ENCODE assay signal across 9 cellular contexts in the genomic region with DNA sequence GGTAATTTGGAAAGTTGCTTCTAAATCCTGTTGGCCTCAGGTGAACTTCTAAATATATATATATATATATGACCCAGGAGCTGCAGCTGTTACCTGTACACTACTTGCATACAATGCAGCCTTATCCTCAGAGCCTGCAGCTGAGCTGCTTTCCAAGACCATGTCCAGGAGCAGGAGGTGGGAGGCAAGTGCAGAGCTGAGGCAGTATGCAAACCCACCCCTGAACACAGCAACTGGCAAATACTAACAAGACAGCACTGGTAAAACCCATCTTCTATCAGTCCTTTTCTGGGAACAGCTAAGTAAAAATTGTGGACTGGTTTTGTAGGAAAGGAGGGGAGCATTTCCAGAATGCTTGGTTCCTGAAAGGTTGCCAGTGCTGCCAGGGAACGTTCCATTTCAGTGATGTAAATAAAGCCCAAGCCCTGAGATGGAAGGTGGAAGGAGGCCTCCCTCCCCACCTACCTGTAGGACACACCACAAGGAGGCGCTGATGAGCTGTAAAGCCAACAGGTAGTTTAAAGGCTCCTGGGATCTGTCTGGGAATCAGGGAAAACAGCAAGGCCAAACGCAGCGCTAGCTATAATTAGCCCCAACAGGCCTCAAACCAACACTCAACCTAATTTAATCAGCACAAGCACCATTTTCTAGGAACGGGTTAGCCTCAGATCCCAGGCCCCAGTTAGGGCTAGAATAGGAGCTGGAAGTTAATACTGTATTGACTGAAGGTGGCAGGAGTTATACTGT.
DNase-seq lines count a peak whose midpoint lies in the region; ATAC-seq and TF ChIP-seq lines count a peak whose summit lies in the region.
"Had no signal": no experiment of that assay in that cellular context is flagged by ENCODE, and none has a peak within 500 bp of the region (broad histone marks: within the 10 kb centered on the region; RNA-seq: fewer than 3 reads in every experiment).

No MANE protein-coding gene starts in this region.

- no peaks in the 10 kb centered on the region for H3K27me3 Mint-ChIP-seq in GM23338 (ENCODE audit: insufficient read depth, low read depth, poor library complexity)
- no peaks in the 10 kb centered on the region for H3K27me3 Mint-ChIP-seq in activated naive CD8-positive, alpha-beta T cell treated with anti-CD3 and anti-CD28 coated beads, Interleukin-2, amount 50 U/mL, for 24 hours

- no peaks in the 10 kb centered on the region for H3K36me3 Mint-ChIP-seq in GM23338 (ENCODE audit: low read depth)
- H3K36me3 Mint-ChIP-seq in activated naive CD8-positive, alpha-beta T cell treated with anti-CD3 and anti-CD28 coated beads, Interleukin-2, amount 50 U/mL, for 24 hours (ENCODE audit: low read depth): no peaks in the 10 kb centered on the region

- peak; percentile 88 for DNase-seq in Caki2 (ENCODE audit: low read depth)
- peak; percentile 97 for DNase-seq in GM23338 (ENCODE audit: low spot score)
- DNase-seq in NCI-H128 (lab: John Stamatoyannopoulos, UW; ENCODE audit: unreplicated experiment): peak; percentile 68
- peak; percentile 49 to 79 for DNase-seq in SW 1271 (lab: John Stamatoyannopoulos, UW)
- peak; percentile 84 for DNase-seq in activated naive CD8-positive, alpha-beta T cell treated with anti-CD3 and anti-CD28 coated beads, Interleukin-2, amount 50 U/mL, for 24 hours
- DNase-seq in heart left ventricle: peak; percentile 88 to 96 (median 89)
- DNase-seq in putamen (ENCODE audit: low spot score): peak; percentile 47
- DNase-seq in uterus: peak; percentile 87 to 91

- H3K4me1 ChIP-seq in GM23338 (ENCODE audit: insufficient read depth) (peaks cover 5% of the 10 kb centered on the region; the same call in 1 of the 2 replicates), heart left ventricle (peaks cover 0 to 56% (median 23%) of the 10 kb centered on the region in 12 donors), uterus (peaks cover 0 to 4% of the 10 kb centered on the region in 2 donors)

- H3K36me3 ChIP-seq in GM23338 (ENCODE audit: insufficient read depth) (no peaks in the 10 kb centered on the region), heart left ventricle (peaks cover 0 to 14% (median 6%) of the 10 kb centered on the region in 9 donors), uterus (no peaks in the 10 kb centered on the region)

- H3K27me3 ChIP-seq in GM23338 (ENCODE audit: insufficient read depth) (no peaks in the 10 kb centered on the region), heart left ventricle (no peaks in the 10 kb centered on the region), uterus (no peaks in the 10 kb centered on the region)

- ATAC-seq in GM23338 (peak; percentile 99), heart left ventricle (peak; percentile 94 to 96 (median 94))
- ATAC-seq in activated naive CD8-positive, alpha-beta T cell treated with anti-CD3 and anti-CD28 coated beads, Interleukin-2, amount 50 U/mL, for 24 hours: peak; percentile 51

- H3K4me2 ChIP-seq in GM23338: no peak overlapping the region

- H4K20me1 ChIP-seq in GM23338 (replicated peaks; ENCODE audit: insufficient read depth): no peaks in the 10 kb centered on the region

- H3K9me3 Mint-ChIP-seq in GM23338: no peaks in the 10 kb centered on the region
- H3K9me3 Mint-ChIP-seq in activated naive CD8-positive, alpha-beta T cell treated with anti-CD3 and anti-CD28 coated beads, Interleukin-2, amount 50 U/mL, for 24 hours: no peaks in the 10 kb centered on the region
- H3K9me3 Mint-ChIP-seq: T-helper 1 cell treated with Interleukin-12 subunit alpha and Interleukin-12 subunit beta and Interleukin-4 antibody, amounts not matched to agents 30 μg/mL and 1 μg/mL, for 36 hours had no signal

- H3K79me2 ChIP-seq in GM23338 (replicated peaks; ENCODE audit: insufficient read depth): no peaks in the 10 kb centered on the region

- H3F3A ChIP-seq in GM23338 (replicated peaks; ENCODE audit: low read depth): no peaks in the 10 kb centered on the region

- no peak overlapping the region for H3K4me3 Mint-ChIP-seq in GM23338
- no peak overlapping the region for H3K4me3 Mint-ChIP-seq in activated naive CD8-positive, alpha-beta T cell treated with anti-CD3 and anti-CD28 coated beads, Interleukin-2, amount 50 U/mL, for 24 hours
- H3K4me3 Mint-ChIP-seq: T-helper 1 cell treated with Interleukin-12 subunit alpha and Interleukin-12 subunit beta and Interleukin-4 antibody, amounts not matched to agents 30 μg/mL and 1 μg/mL, for 36 hours had no signal

- H3K4me3 ChIP-seq in GM23338 (no peak overlapping the region), heart left ventricle (no peak overlapping the region), uterus (no peak overlapping the region)

- peaks cover 11% of the 10 kb centered on the region for H3K4me1 Mint-ChIP-seq in GM23338
- H3K4me1 Mint-ChIP-seq in activated naive CD8-positive, alpha-beta T cell treated with anti-CD3 and anti-CD28 coated beads, Interleukin-2, amount 50 U/mL, for 24 hours: no peaks in the 10 kb centered on the region

- in situ Hi-C loops in Caki2 (cut with HindIII; ENCODE audit: low pct_unique_long_range_greater_than_20kb, low sequenced_read_pairs): no loop called here

- H3K9me3 ChIP-seq in heart left ventricle: no peaks in the 10 kb centered on the region
- no peaks in the 10 kb centered on the region for H3K9me3 ChIP-seq in uterus

- H2AFZ ChIP-seq in GM23338: peak overlapping the region; percentile 43; the same call in 1 of the 2 replicates

- TF ChIP-seq CTCF in GM23338 (conservative IDR thresholded peaks at IDR 0.05; ENCODE audit: low read depth in 2 of 2): peak; percentile 97 to 99
- peak; percentile 71 to 95 (median 86) for TF ChIP-seq CTCF in heart left ventricle (IDR thresholded peaks at IDR 0.05)
- TF ChIP-seq CTCF in uterus (IDR thresholded peaks at IDR 0.05): peak; percentile 71 to 88 (median 75)

- no peak overlapping the region for H3K27ac Mint-ChIP-seq in GM23338
- no peak overlapping the region for H3K27ac Mint-ChIP-seq in activated naive CD8-positive, alpha-beta T cell treated with anti-CD3 and anti-CD28 coated beads, Interleukin-2, amount 50 U/mL, for 24 hours
- H3K27ac Mint-ChIP-seq: T-helper 1 cell treated with Interleukin-12 subunit alpha and Interleukin-12 subunit beta and Interleukin-4 antibody, amounts not matched to agents 30 μg/mL and 1 μg/mL, for 36 hours had no signal

- intact Hi-C loops in heart left ventricle (cut with DNase I) (loop anchor here (1.0 to 5.0 kb wide), 4 partner anchors 57 to 149 kb away; partner anchors contain the start of gene MAP3K5 (in 7 of the 10)), uterus (cut with DNase I; ENCODE audit: low total_unique reads) (no loop called here)

- peak in 1 of 2 donors; percentile 9 for TF ChIP-seq POLR2A in heart left ventricle (IDR thresholded peaks at IDR 0.05)
- no peak for TF ChIP-seq POLR2A in uterus (IDR thresholded peaks at IDR 0.05)

- H3K27ac ChIP-seq in GM23338 (ENCODE audit: low read depth) (no peak overlapping the region), heart left ventricle (peak overlapping the region in 11 of 12 donors; percentile 9 to 76 (median 61)), uterus (peak overlapping the region; percentile 1 to 28)

- H3K9me2 ChIP-seq in GM23338 (ENCODE audit: insufficient read depth): no peaks in the 10 kb centered on the region

- WGBS in heart left ventricle, 4 donors: 2 to 3% (median 2%) methylated on average over 5 of the region's 5 CpGs

TF ChIP-seq in GM23338, 12 proteins besides CTCF, POLR2A, EP300 and RAD21:
- TF ChIP-seq NANOG (IDR thresholded peaks at IDR 0.05; ENCODE audit: borderline replicate concordance) (peak; percentile 23; the same call in 1 of the 2 replicates), STAT1 (IDR thresholded peaks at IDR 0.05; ENCODE audit: unreplicated experiment) (no peak), CREB1 (CRISPR knock-in tag; IDR thresholded peaks at IDR 0.05; ENCODE audit: low read depth) (0 out of 2 replicates have a peak, but pooled peaks have one; percentile 9)
- TF ChIP-seq, protein P1, sequence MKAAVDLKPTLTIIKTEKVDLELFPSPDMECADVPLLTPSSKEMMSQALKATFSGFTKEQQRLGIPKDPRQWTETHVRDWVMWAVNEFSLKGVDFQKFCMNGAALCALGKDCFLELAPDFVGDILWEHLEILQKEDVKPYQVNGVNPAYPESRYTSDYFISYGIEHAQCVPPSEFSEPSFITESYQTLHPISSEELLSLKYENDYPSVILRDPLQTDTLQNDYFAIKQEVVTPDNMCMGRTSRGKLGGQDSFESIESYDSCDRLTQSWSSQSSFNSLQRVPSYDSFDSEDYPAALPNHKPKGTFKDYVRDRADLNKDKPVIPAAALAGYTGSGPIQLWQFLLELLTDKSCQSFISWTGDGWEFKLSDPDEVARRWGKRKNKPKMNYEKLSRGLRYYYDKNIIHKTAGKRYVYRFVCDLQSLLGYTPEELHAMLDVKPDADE (IDR thresholded peaks at IDR 0.05): 0 out of 2 replicates have a peak, but pooled peaks have one; percentile 21

Comparison
In these comparisons a context has a peak if more than half of its experiments do, and no peak if none do; other contexts are left out.
1. DNase-seq: peak in every context shown above with its lines; median percentile 97 in GM23338; 89 in heart left ventricle; 89 in uterus; 88 in Caki2; 84 in activated naive CD8-positive, alpha-beta T cell treated with anti-CD3 and anti-CD28 coated beads, Interleukin-2, amount 50 U/mL, for 24 hours; 68 in NCI-H128; 64 in SW 1271; 47 in putamen.